In genomic region chr5:142845954-142846398, GRCh38 we compare ENCODE assay signal across 9 cellular contexts.
DNase-seq lines count a peak whose midpoint lies in the region; TF ChIP-seq lines count a peak whose summit lies in the region.
"Had no signal": no experiment of that assay in that cellular context is flagged by ENCODE, and none has a peak within 500 bp of the region (broad histone marks: within the 10 kb centered on the region; RNA-seq: fewer than 3 reads in every experiment).

No MANE protein-coding gene starts in this region.

- DNase-seq in left ventricle myocardium inferior (no peak), cardiac septum (ENCODE audit: low spot score) (no peak), hepatocyte (ENCODE audit: low spot score) (no peak), GF-D8 (lab: John Stamatoyannopoulos, UW) (no peak), HK-2 (ENCODE audit: unreplicated experiment) (no peak), caudate nucleus (lab: John Stamatoyannopoulos, UW) (no peak), MG63 (no peak)
- DNase-seq: IMR-90 had no signal

- H2AFZ ChIP-seq in Loucy (ENCODE audit: low read length), result no peak overlapping the region
- no peak overlapping the region for H2AFZ ChIP-seq in hepatocyte

- H3K4me2 ChIP-seq in Loucy (ENCODE audit: low read depth, low read length, poor library complexity, severe bottlenecking), result peak overlapping the region; percentile 53
- no peak overlapping the region for H3K4me2 ChIP-seq in hepatocyte

- H3K4me3 ChIP-seq in left ventricle myocardium inferior, result no peak overlapping the region
- H3K4me3 ChIP-seq in Loucy (ENCODE audit: low read length, poor library complexity, severe bottlenecking), result no peak overlapping the region
- H3K4me3 ChIP-seq in hepatocyte, result no peak overlapping the region
- no peak overlapping the region for H3K4me3 ChIP-seq in MG63

- peak overlapping the region; percentile 31 for H3K9ac ChIP-seq in Loucy (ENCODE audit: low read depth, low read length, poor library complexity, severe bottlenecking)

- WGBS in hepatocyte (ENCODE audit: low lambda C conversion rate, missing lambda C conversion rate), result 71% methylated on average over 9 of the region's 9 CpGs

- no peaks in the 10 kb centered on the region for H3K27me3 ChIP-seq in left ventricle myocardium inferior (ENCODE audit: low read depth)
- H3K27me3 ChIP-seq in Loucy (ENCODE audit: insufficient read depth, low read length, poor library complexity, severe bottlenecking), result no peaks in the 10 kb centered on the region
- H3K27me3 ChIP-seq in hepatocyte, result no peaks in the 10 kb centered on the region
- 0 out of 2 replicates have a peak, but pooled peaks cover 2% of the 10 kb centered on the region for H3K27me3 ChIP-seq in MG63

- H3K4me1 ChIP-seq in left ventricle myocardium inferior (peaks cover 100% of the 10 kb centered on the region), Loucy (ENCODE audit: insufficient read depth, low read length, poor library complexity, severe bottlenecking) (peaks cover 42% of the 10 kb centered on the region), hepatocyte (ENCODE audit: insufficient read depth) (peaks cover 9% of the 10 kb centered on the region)

- intact Hi-C loops in left ventricle myocardium inferior (cut with micrococcal nuclease), result no loop called here
- intact Hi-C loops in cardiac septum (cut with DNase I), result no loop called here

- no peaks in the 10 kb centered on the region for H3K36me3 ChIP-seq in left ventricle myocardium inferior
- H3K36me3 ChIP-seq in Loucy (ENCODE audit: insufficient read depth, low read length), result no peaks in the 10 kb centered on the region
- no peaks in the 10 kb centered on the region for H3K36me3 ChIP-seq in hepatocyte (replicated peaks; ENCODE audit: insufficient read depth, low read depth)
- no peaks in the 10 kb centered on the region for H3K36me3 ChIP-seq in MG63

- H3K9me3 ChIP-seq in left ventricle myocardium inferior (replicated peaks), result no peaks in the 10 kb centered on the region
- H3K9me3 ChIP-seq in Loucy (ENCODE audit: insufficient read depth, low read depth, low read length), result no peaks in the 10 kb centered on the region
- no peaks in the 10 kb centered on the region for H3K9me3 ChIP-seq in hepatocyte (ENCODE audit: low read depth)
- no peaks in the 10 kb centered on the region; the same call in 1 of the 2 replicates for H3K9me3 ChIP-seq in MG63

- H3K79me2 ChIP-seq in Loucy (ENCODE audit: insufficient read depth, low read length) (peaks cover 23% of the 10 kb centered on the region), hepatocyte (peaks cover 66% of the 10 kb centered on the region)

- no peaks in the 10 kb centered on the region for H4K20me1 ChIP-seq in Loucy (ENCODE audit: insufficient read depth, low read length, poor library complexity, severe bottlenecking)
- H4K20me1 ChIP-seq in hepatocyte (ENCODE audit: insufficient read depth, poor library complexity, severe bottlenecking), result no peaks in the 10 kb centered on the region

- H3K27ac ChIP-seq in left ventricle myocardium inferior (replicated peaks) (peak overlapping the region; percentile 84), hepatocyte (peak overlapping the region; percentile 58), caudate nucleus (ENCODE audit: low read depth, low read length) (no peak overlapping the region)

- H3K9me2 ChIP-seq in Loucy (replicated peaks; ENCODE audit: low read depth, low read length) (no peaks in the 10 kb centered on the region), hepatocyte (replicated peaks; ENCODE audit: insufficient read depth) (no peaks in the 10 kb centered on the region)

- TF ChIP-seq CTCF in left ventricle myocardium inferior (IDR thresholded peaks at IDR 0.05; ENCODE audit: borderline replicate concordance) (no peak), Loucy (conservative IDR thresholded peaks at IDR 0.05; ENCODE audit: low read length) (no peak), hepatocyte (IDR thresholded peaks at IDR 0.05; ENCODE audit: poor library complexity) (no peak)

- H3F3A ChIP-seq in Loucy (ENCODE audit: low read depth), result no peaks in the 10 kb centered on the region
